Comparison of ENCODE assay signal across 1 cellular context in genomic region chr2:84915675-84916074, GRCh38. TPM values are rescaled to one million over a fixed set of nuclear protein-coding genes. Genes with fewer than 3 reads are reported as not detected.
"Had no signal": no experiment of that assay in that cellular context is flagged by ENCODE, and none has a peak within 500 bp of the region (broad histone marks: within the 10 kb centered on the region; RNA-seq: fewer than 3 reads in every experiment).

No MANE protein-coding gene starts in this region.

RNA-seq across cellular contexts. Expression of gene TRABD2A, which starts 34.8 kb away (rescaled TPM):
- total RNA-seq: smooth muscle cell had no signal
